1 cellular context compared by ENCODE assay signal in the genomic region with DNA sequence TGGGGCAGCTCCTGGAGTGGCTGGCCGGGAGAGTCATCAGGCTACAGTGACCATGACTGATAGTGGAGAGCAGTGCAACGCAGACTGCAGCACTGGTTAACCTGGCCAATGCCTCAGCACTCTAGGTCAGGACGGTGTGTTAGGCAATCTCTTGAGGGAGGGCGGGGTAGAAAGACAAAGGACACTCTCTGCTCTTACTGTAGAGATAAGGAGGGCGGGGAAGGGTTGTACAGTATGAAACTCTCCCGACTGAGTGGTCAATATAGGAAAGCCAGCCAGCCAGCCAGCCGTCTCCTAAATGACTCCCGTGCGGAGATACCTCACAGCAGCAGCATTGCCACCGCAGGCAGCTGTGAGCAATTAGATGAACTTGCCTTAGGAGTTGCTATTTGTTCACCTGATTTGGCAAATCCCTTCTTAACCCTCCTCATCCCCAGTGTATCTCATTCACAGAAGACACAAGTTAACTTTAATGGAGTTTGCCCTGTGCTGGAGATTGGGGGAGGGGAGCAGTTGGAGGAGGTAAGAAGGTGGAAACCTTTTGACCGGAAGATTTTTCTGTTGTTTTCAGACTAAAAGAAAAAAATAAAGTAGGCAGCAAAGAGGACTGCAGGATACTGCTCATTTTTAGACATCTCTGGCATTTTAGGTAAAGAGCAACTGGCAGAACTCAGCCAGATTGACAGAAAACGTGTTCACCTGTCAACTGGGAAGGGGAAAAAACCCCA.
TF ChIP-seq lines count a peak whose summit lies in the region.

No MANE protein-coding gene starts in this region.

TF ChIP-seq in K562, 482 proteins besides CTCF, POLR2A, EP300 and RAD21 (continued from another document):
- TF ChIP-seq, protein P1, sequence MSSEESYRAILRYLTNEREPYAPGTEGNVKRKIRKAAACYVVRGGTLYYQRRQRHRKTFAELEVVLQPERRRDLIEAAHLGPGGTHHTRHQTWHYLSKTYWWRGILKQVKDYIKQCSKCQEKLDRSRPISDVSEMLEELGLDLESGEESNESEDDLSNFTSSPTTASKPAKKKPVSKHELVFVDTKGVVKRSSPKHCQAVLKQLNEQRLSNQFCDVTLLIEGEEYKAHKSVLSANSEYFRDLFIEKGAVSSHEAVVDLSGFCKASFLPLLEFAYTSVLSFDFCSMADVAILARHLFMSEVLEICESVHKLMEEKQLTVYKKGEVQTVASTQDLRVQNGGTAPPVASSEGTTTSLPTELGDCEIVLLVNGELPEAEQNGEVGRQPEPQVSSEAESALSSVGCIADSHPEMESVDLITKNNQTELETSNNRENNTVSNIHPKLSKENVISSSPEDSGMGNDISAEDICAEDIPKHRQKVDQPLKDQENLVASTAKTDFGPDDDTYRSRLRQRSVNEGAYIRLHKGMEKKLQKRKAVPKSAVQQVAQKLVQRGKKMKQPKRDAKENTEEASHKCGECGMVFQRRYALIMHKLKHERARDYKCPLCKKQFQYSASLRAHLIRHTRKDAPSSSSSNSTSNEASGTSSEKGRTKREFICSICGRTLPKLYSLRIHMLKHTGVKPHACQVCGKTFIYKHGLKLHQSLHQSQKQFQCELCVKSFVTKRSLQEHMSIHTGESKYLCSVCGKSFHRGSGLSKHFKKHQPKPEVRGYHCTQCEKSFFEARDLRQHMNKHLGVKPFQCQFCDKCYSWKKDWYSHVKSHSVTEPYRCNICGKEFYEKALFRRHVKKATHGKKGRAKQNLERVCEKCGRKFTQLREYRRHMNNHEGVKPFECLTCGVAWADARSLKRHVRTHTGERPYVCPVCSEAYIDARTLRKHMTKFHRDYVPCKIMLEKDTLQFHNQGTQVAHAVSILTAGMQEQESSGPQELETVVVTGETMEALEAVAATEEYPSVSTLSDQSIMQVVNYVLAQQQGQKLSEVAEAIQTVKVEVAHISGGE (CRISPR knock-in tag; IDR thresholded peaks at IDR 0.05) = no peak
